13 cellular contexts compared by ENCODE assay signal in the genomic region with DNA sequence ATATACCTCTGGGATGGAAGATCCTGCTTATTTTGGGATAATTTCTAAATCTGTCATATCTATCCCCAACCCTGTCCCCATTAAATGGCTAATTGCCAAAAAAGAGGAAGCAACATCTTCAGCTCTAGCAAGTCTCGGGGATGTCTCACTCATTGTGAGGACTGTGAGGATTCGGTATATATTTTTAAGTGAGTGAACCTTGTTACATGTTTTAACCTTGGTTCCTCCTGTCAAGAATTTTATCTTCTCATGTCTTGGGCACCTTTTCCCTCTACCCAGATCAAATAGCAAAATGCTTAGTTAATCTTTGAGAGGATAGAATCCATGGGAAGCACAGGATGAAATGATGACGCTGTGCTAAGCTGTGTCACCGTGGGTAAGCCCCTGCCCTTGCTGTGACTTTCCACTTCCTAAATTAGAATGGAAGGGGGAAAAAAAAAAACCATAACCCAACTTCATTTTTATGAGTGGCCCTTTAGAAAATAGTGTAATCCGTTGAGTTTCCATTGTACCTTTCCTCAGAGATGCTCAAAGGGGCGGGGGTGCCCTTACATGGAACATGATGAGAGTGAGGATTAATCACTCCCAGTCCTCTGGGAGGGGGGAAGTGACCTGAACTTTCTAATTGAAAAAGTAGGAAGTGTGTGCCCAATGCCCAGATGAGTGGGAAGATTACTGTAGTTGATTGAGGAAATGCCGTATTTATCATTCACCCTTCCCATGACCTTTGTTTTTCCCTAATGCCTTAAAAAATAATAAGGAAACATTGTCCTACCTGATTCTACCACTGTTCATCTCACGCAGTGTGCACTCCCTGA. TPM values are rescaled to one million over a fixed set of nuclear protein-coding genes. Genes with fewer than 3 reads are reported as not detected.
DNase-seq lines count a peak whose midpoint lies in the region; ATAC-seq and TF ChIP-seq lines count a peak whose summit lies in the region.
"Had no signal": no experiment of that assay in that cellular context is flagged by ENCODE, and none has a peak within 500 bp of the region (broad histone marks: within the 10 kb centered on the region; RNA-seq: fewer than 3 reads in every experiment).

No MANE protein-coding gene starts in this region.

- H3K4me3 Mint-ChIP-seq in activated CD4-positive, alpha-beta T cell treated with anti-CD3 and anti-CD28 coated beads for 36 hours, result no peak overlapping the region
- H3K4me3 Mint-ChIP-seq: activated CD4-positive, alpha-beta T cell treated with anti-CD3 and anti-CD28 coated beads, Interleukin-2, amount 10 ng/mL, durations not matched to agents 7 days and 5 days had no signal

- H3K4me1 ChIP-seq in HEK293 (ENCODE audit: control insufficient read depth, insufficient read depth, low read length), result peaks cover 43% of the 10 kb centered on the region
- peaks cover 7 to 39% of the 10 kb centered on the region in 2 donors for H3K4me1 ChIP-seq in breast epithelium
- H3K4me1 ChIP-seq in gastrocnemius medialis, result peaks cover 68 to 75% of the 10 kb centered on the region in 2 donors

- POLR2A ChIA-PET in activated CD4-positive, alpha-beta T cell treated with anti-CD3 and anti-CD28 coated beads for 36 hours (lab: Charles Lee), result interaction anchor here (0.6 to 0.7 kb wide), 2 partner anchors 36 to 126 kb away, joined by 3 to 5 read pairs; no protein-coding TSS in a partner anchor
- POLR2A ChIA-PET in HEK293 (lab: Yijun Ruan, JAX), result interaction anchor here (0.8 kb wide), 1 partner anchor 147 kb away, joined by 3 read pairs; no protein-coding TSS in a partner anchor

- H3K4me3 ChIP-seq in HEK293 (ENCODE audit: low read depth, low read length), result no peak overlapping the region
- H3K4me3 ChIP-seq in breast epithelium, result no peak overlapping the region
- H3K4me3 ChIP-seq in gastrocnemius medialis, result no peak overlapping the region
- H3K4me3 ChIP-seq: ovary had no signal

- H3K27me3 ChIP-seq in breast epithelium, result no peaks in the 10 kb centered on the region
- no peaks in the 10 kb centered on the region for H3K27me3 ChIP-seq in gastrocnemius medialis
- H3K27me3 ChIP-seq: ovary had no signal

- no peak for TF ChIP-seq CTCF in HEK293 (tag by site-specific recombination; IDR thresholded peaks at IDR 0.05)
- TF ChIP-seq CTCF in breast epithelium (IDR thresholded peaks at IDR 0.05), result no peak
- TF ChIP-seq CTCF in gastrocnemius medialis (IDR thresholded peaks at IDR 0.05 in 4 of 5, conservative IDR thresholded peaks at IDR 0.05 in 1 of 5), result no peak

- no peaks in the 10 kb centered on the region for H3K27me3 Mint-ChIP-seq in activated CD4-positive, alpha-beta T cell treated with anti-CD3 and anti-CD28 coated beads for 36 hours
- H3K27me3 Mint-ChIP-seq: activated CD4-positive, alpha-beta T cell treated with anti-CD3 and anti-CD28 coated beads, Interleukin-2, amount 10 ng/mL, durations not matched to agents 7 days and 5 days had no signal

- TF ChIP-seq POLR2A in breast epithelium (IDR thresholded peaks at IDR 0.05) (no peak), gastrocnemius medialis (IDR thresholded peaks at IDR 0.05) (no peak)

- no peaks in the 10 kb centered on the region for H3K9me3 Mint-ChIP-seq in activated CD4-positive, alpha-beta T cell treated with anti-CD3 and anti-CD28 coated beads for 36 hours (ENCODE audit: low read depth)
- H3K9me3 Mint-ChIP-seq: activated CD4-positive, alpha-beta T cell treated with anti-CD3 and anti-CD28 coated beads, Interleukin-2, amount 10 ng/mL, durations not matched to agents 7 days and 5 days had no signal

- in situ Hi-C loops in gastrocnemius medialis (cut with MboI; ENCODE audit: low sequenced_read_pairs in 4 of 4), result no loop called here

- no peak overlapping the region for H3K27ac ChIP-seq in HEK293 (ENCODE audit: extremely low read depth, low read depth, low read length)
- peak overlapping the region; percentile 98 to 99 for H3K27ac ChIP-seq in breast epithelium
- H3K27ac ChIP-seq in gastrocnemius medialis, result peak overlapping the region in 3 of 4 donors; percentile 94 to 98 (median 97)
- H3K27ac ChIP-seq: ovary had no signal

- H3K36me3 Mint-ChIP-seq in activated CD4-positive, alpha-beta T cell treated with anti-CD3 and anti-CD28 coated beads for 36 hours (ENCODE audit: low read depth), result peaks cover 55% of the 10 kb centered on the region

- peaks cover 87% of the 10 kb centered on the region for H3K4me1 Mint-ChIP-seq in activated CD4-positive, alpha-beta T cell treated with anti-CD3 and anti-CD28 coated beads for 36 hours

- ATAC-seq in activated CD4-positive, alpha-beta T cell treated with anti-CD3 and anti-CD28 coated beads for 36 hours, result no peak
- ATAC-seq in gastrocnemius medialis, result no peak

- H3K27ac Mint-ChIP-seq in activated CD4-positive, alpha-beta T cell treated with anti-CD3 and anti-CD28 coated beads for 36 hours, result peak overlapping the region; percentile 92
- H3K27ac Mint-ChIP-seq: activated CD4-positive, alpha-beta T cell treated with anti-CD3 and anti-CD28 coated beads, Interleukin-2, amount 10 ng/mL, durations not matched to agents 7 days and 5 days had no signal

- CTCF ChIA-PET in activated CD4-positive, alpha-beta T cell treated with anti-CD3 and anti-CD28 coated beads for 36 hours (lab: Charles Lee), result interaction anchor here (0.7 to 1.2 kb wide), 3 partner anchors 17 to 242 kb away, joined by 3 read pairs; no protein-coding TSS in a partner anchor
- CTCF ChIA-PET in HEK293 (lab: Yijun Ruan, JAX), result interaction anchor here (4.0 kb wide), 1 partner anchor 242 kb away, joined by 14 read pairs; no protein-coding TSS in a partner anchor

- H3K9me3 ChIP-seq in HEK293 (ENCODE audit: control insufficient read depth, insufficient read depth, low read depth, low read length), result no peaks in the 10 kb centered on the region
- H3K9me3 ChIP-seq in breast epithelium, result no peaks in the 10 kb centered on the region
- H3K9me3 ChIP-seq in gastrocnemius medialis, result no peaks in the 10 kb centered on the region
- H3K9me3 ChIP-seq: ovary had no signal

- H3K36me3 ChIP-seq in HEK293 (ENCODE audit: control insufficient read depth in 2 of 2, insufficient read depth in 1 of 2, low read length in 2 of 2), result peaks cover 2 to 25% of the 10 kb centered on the region in 2 experiments; a peak in 2 of 3 replicates
- H3K36me3 ChIP-seq in breast epithelium, result no peaks in the 10 kb centered on the region
- peaks cover 0 to 23% of the 10 kb centered on the region in 2 donors for H3K36me3 ChIP-seq in gastrocnemius medialis
- H3K36me3 ChIP-seq: ovary had no signal

- intact Hi-C loops in activated CD4-positive, alpha-beta T cell treated with anti-CD3 and anti-CD28 coated beads for 36 hours (cut with DNase I, micrococcal nuclease), result loop anchor here in 1 of 2 experiments (1.0 kb wide), 1 partner anchor 10 kb away; no protein-coding TSS in a partner anchor
- intact Hi-C loops in breast epithelium (cut with DNase I; ENCODE audit: low total_unique reads) (no loop called here), gastrocnemius medialis (cut with DNase I; ENCODE audit: low total_unique reads) (no loop called here)

- peak; percentile 36 for DNase-seq in activated CD4-positive, alpha-beta T cell treated with anti-CD3 and anti-CD28 coated beads for 36 hours
- no peak for DNase-seq in activated CD4-positive, alpha-beta T cell treated with anti-CD3 and anti-CD28 coated beads for 1 hour
- DNase-seq in breast epithelium (ENCODE audit: low spot score in 2 of 2) (no peak), gastrocnemius medialis (no peak), DMS153 (lab: John Stamatoyannopoulos, UW) (no peak), NCI-H2029 treated with DMSO at 0.1 percent for 48 hours (lab: John Stamatoyannopoulos, UW) (no peak)
- DNase-seq in NK-92 treated with Interleukin-12 subunit alpha and Interleukin-12 subunit beta, amount 100 ng/mL, for 24 hours (lab: John Stamatoyannopoulos, UW), result no peak
- DNase-seq: ACHN; activated CD4-positive, alpha-beta T cell treated with anti-CD3 and anti-CD28 coated beads, Interleukin-2, amount 10 ng/mL, durations not matched to agents 7 days and 5 days; islet precursor cell; KG1; ovary had no signal

TF ChIP-seq in HEK293, 187 proteins besides CTCF, POLR2A, EP300 and RAD21:
- no peak for TF ChIP-seq GLI4 (tag by site-specific recombination; IDR thresholded peaks at IDR 0.05)
- TF ChIP-seq, protein P1, sequence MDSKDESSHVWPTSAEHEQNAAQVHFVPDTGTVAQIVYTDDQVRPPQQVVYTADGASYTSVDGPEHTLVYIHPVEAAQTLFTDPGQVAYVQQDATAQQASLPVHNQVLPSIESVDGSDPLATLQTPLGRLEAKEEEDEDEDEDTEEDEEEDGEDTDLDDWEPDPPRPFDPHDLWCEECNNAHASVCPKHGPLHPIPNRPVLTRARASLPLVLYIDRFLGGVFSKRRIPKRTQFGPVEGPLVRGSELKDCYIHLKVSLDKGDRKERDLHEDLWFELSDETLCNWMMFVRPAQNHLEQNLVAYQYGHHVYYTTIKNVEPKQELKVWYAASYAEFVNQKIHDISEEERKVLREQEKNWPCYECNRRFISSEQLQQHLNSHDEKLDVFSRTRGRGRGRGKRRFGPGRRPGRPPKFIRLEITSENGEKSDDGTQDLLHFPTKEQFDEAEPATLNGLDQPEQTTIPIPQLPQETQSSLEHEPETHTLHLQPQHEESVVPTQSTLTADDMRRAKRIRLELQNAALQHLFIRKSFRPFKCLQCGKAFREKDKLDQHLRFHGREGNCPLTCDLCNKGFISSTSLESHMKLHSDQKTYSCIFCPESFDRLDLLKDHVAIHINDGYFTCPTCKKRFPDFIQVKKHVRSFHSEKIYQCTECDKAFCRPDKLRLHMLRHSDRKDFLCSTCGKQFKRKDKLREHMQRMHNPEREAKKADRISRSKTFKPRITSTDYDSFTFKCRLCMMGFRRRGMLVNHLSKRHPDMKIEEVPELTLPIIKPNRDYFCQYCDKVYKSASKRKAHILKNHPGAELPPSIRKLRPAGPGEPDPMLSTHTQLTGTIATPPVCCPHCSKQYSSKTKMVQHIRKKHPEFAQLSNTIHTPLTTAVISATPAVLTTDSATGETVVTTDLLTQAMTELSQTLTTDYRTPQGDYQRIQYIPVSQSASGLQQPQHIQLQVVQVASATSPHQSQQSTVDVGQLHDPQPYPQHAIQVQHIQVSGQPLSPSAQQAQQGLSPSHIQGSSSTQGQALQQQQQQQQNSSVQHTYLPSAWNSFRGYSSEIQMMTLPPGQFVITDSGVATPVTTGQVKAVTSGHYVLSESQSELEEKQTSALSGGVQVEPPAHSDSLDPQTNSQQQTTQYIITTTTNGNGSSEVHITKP (tag by site-specific recombination; IDR thresholded peaks at IDR 0.05), result peak; percentile 41; the same call in 1 of the 2 replicates

RNA-seq across cellular contexts. Expression of a gene that starts 7.7 kb away (rescaled TPM):
- 100 to 1,000 TPM; 247 to 257 TPM for total RNA-seq in activated CD4-positive, alpha-beta T cell treated with anti-CD3 and anti-CD28 coated beads for 36 hours
- total RNA-seq in breast epithelium, result 100 to 1,000 TPM; 235 to 423 (median 331) TPM
- 100 to 1,000 TPM; 103 to 257 (median 204) TPM for total RNA-seq in gastrocnemius medialis
